1 cellular context compared by ENCODE assay signal in genomic region chr1:41338820-41339219, GRCh38.
TF ChIP-seq lines count a peak whose summit lies in the region.

No MANE protein-coding gene starts in this region.

TF ChIP-seq in K562, 482 proteins besides CTCF, POLR2A, EP300 and RAD21 (continued from another document):
- no peak for TF ChIP-seq NR2C1 (IDR thresholded peaks at IDR 0.05)
- no peak for TF ChIP-seq NR2C1 (tag; IDR thresholded peaks at IDR 0.05)
- no peak for TF ChIP-seq MEF2A (IDR thresholded peaks at IDR 0.05; ENCODE audit: control insufficient read depth, low read depth, low read length)
- peak in 1 of 2 experiments; percentile 59; a peak in 1 of 4 replicates for TF ChIP-seq ARNT (IDR thresholded peaks at IDR 0.05)
- no peak for TF ChIP-seq IFI16 (CRISPR knock-in tag; IDR thresholded peaks at IDR 0.05)
- peak; percentile 34; the same call in 1 of the 2 replicates for TF ChIP-seq XRCC3 (IDR thresholded peaks at IDR 0.05)
- TF ChIP-seq PKNOX1 (IDR thresholded peaks at IDR 0.05): peak; percentile 47; the same call in 1 of the 2 replicates
- no peak for TF ChIP-seq RBM22 (IDR thresholded peaks at IDR 0.05; ENCODE audit: low read depth, low read length, poor library complexity, severe bottlenecking)
- TF ChIP-seq, protein P1, sequence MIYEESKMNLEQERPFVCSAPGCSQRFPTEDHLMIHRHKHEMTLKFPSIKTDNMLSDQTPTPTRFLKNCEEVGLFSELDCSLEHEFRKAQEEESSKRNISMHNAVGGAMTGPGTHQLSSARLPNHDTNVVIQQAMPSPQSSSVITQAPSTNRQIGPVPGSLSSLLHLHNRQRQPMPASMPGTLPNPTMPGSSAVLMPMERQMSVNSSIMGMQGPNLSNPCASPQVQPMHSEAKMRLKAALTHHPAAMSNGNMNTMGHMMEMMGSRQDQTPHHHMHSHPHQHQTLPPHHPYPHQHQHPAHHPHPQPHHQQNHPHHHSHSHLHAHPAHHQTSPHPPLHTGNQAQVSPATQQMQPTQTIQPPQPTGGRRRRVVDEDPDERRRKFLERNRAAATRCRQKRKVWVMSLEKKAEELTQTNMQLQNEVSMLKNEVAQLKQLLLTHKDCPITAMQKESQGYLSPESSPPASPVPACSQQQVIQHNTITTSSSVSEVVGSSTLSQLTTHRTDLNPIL (CRISPR knock-in tag; IDR thresholded peaks at IDR 0.05): no peak
- TF ChIP-seq ZBED1 (IDR thresholded peaks at IDR 0.05): no peak
- no peak for TF ChIP-seq E2F4 (CRISPR knock-in tag; IDR thresholded peaks at IDR 0.05; ENCODE audit: low read depth)
- TF ChIP-seq ZBTB11 (CRISPR knock-in tag; IDR thresholded peaks at IDR 0.05): no peak
- TF ChIP-seq E2F3 (CRISPR knock-in tag; IDR thresholded peaks at IDR 0.05): no peak
- TF ChIP-seq TRIM24 (IDR thresholded peaks at IDR 0.05): peak in 1 of 2 experiments; percentile 69; a peak in 1 of 4 replicates
- TF ChIP-seq EHMT2 (IDR thresholded peaks at IDR 0.05): 0 out of 2 replicates have a peak, but pooled peaks have one; percentile 41
- TF ChIP-seq CBX3 (IDR thresholded peaks at IDR 0.05; ENCODE audit: borderline replicate concordance in 1 of 2, low read length in 2 of 2): peak in 1 of 2 experiments; percentile 92; a peak in 2 of 3 replicates
- 0 out of 2 replicates have a peak, but pooled peaks have one; percentile 24 for TF ChIP-seq NBN (IDR thresholded peaks at IDR 0.05; ENCODE audit: low read depth)
- TF ChIP-seq NELFE (IDR thresholded peaks at IDR 0.05; ENCODE audit: insufficient read depth, insufficient read length): no peak
- TF ChIP-seq ELK3 (CRISPR knock-in tag; IDR thresholded peaks at IDR 0.05): no peak
- TF ChIP-seq SRF (CRISPR knock-in tag; IDR thresholded peaks at IDR 0.05): no peak
- no peak for TF ChIP-seq NFIX (CRISPR knock-in tag; IDR thresholded peaks at IDR 0.05; ENCODE audit: low read depth)
- TF ChIP-seq, protein P2, sequence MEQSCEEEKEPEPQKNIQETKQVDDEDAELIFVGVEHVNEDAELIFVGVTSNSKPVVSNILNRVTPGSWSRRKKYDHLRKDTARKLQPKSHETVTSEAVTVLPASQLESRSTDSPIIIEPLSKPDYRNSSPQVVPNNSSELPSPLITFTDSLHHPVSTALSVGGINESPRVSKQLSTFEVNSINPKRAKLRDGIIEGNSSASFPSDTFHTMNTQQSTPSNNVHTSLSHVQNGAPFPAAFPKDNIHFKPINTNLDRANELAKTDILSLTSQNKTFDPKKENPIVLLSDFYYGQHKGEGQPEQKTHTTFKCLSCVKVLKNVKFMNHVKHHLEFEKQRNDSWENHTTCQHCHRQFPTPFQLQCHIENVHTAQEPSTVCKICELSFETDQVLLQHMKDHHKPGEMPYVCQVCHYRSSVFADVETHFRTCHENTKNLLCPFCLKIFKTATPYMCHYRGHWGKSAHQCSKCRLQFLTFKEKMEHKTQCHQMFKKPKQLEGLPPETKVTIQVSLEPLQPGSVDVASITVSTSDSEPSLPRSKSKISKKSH (CRISPR knock-in tag; IDR thresholded peaks at IDR 0.05): peak; percentile 57; the same call in 1 of the 2 replicates
- no peak for TF ChIP-seq PYGO2 (tag; IDR thresholded peaks at IDR 0.05)
- TF ChIP-seq NFRKB (IDR thresholded peaks at IDR 0.05; ENCODE audit: low read depth): no peak
- peak; percentile 85 for TF ChIP-seq CBX5 (IDR thresholded peaks at IDR 0.05; ENCODE audit: borderline replicate concordance, low read depth)
- no peak for TF ChIP-seq RBM34 (IDR thresholded peaks at IDR 0.05; ENCODE audit: borderline replicate concordance, insufficient read depth, low read length)
- no peak for TF ChIP-seq ZFX (CRISPR knock-in tag; IDR thresholded peaks at IDR 0.05)
- TF ChIP-seq TRIM28 (IDR thresholded peaks at IDR 0.05): peak; percentile 95
- TF ChIP-seq DACH1 (IDR thresholded peaks at IDR 0.05; ENCODE audit: partially characterized antibody): no peak
- no peak for TF ChIP-seq KLF6 (CRISPR knock-in tag; IDR thresholded peaks at IDR 0.05; ENCODE audit: borderline replicate concordance)
- TF ChIP-seq HOXB6 (CRISPR knock-in tag; IDR thresholded peaks at IDR 0.05; ENCODE audit: borderline replicate concordance): no peak
